8 cellular contexts compared by ENCODE assay signal in the genomic region with DNA sequence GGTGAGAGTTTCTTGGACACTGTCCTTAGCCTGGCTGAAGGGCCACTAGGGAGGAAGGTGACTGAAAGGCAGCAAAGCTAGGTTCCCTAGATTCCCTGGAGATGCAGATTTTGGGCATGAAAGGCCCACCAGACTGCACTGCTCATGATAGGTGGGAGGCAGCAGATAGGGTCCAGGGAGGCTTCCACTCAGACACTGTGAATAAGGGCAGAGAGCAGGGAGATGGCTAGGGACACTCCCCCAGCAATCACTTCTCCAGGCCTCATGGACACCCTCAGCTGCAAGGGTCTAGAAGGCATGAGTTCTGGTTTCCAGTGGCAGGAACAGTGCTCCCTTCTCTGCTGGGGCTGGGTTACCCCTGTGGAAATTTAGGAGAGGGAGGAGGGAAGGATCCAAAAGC. TPM values are rescaled to one million over a fixed set of nuclear protein-coding genes. Genes with fewer than 3 reads are reported as not detected.
"Had no signal": no experiment of that assay in that cellular context is flagged by ENCODE, and none has a peak within 500 bp of the region (broad histone marks: within the 10 kb centered on the region; RNA-seq: fewer than 3 reads in every experiment).

No MANE protein-coding gene starts in this region.

- H3K36me3 ChIP-seq: HAP-1 had no signal

- H3K4me3 ChIP-seq: GM23248, HAP-1 had no signal

- FAIRE-seq: HTR-8/SVneo had no signal

- H3K9ac ChIP-seq: GM23248 had no signal

- DNase-seq: GM23248, GOT3, H7, Kasumi-1, KG1 had no signal

- H3K9me3 ChIP-seq: HAP-1 had no signal

- H3K4me1 ChIP-seq: HAP-1 had no signal

- H3K27ac ChIP-seq: GM23248 had no signal

- H2AFZ ChIP-seq: GM23248 had no signal

RNA-seq across cellular contexts. Expression of a gene that starts 20.1 kb away (rescaled TPM):
- total RNA-seq: HT-29 had no signal
